ENCODE assay signal across 2 cellular contexts in the genomic region with DNA sequence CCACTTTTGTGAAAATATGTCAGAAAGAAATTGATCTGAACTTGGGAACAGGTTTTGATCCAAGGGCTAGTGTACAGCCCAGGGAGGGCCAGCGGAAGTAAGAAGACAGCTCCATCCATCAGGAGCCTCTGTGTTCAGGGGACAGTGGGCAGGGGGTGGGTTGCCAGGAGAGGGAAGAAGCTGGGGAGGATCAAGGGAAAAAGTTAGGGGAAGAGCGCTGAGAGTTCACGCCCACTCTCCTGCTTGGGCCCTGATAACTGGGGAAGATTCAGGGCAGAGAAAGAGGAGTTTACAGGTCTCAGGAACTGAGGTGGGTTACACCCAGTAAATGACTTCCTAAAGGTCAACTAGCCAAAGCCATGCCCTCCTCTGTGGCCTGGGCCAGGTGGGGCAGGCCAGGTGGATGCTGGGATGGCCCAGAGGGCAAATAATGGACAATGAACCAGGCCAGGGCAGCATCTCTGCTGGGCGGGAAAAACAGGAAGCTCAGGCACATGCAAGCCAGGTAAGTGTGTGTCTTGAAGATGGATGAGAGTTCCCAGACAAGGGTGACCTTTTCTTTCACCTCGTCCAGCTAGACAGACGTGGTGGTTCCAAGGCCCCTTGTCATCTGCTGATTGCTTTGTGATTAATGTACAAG.
TF ChIP-seq lines count a peak whose summit lies in the region.

No MANE protein-coding gene starts in this region.

TF ChIP-seq in HCT116, 20 proteins besides CTCF, POLR2A, EP300 and RAD21:
- no peak for TF ChIP-seq TCF7L2 (IDR thresholded peaks at IDR 0.05; ENCODE audit: borderline replicate concordance, extremely low read depth, insufficient read depth, insufficient read length)
- TF ChIP-seq MAX (IDR thresholded peaks at IDR 0.05), result no peak
TF ChIP-seq in HCT116: peak in this region for 0.

TF ChIP-seq in H1, 55 proteins besides CTCF, POLR2A, EP300 and RAD21:
- TF ChIP-seq CHD1 (IDR thresholded peaks at IDR 0.05; ENCODE audit: low read depth, low read length) (no peak), CBX8 (IDR thresholded peaks at IDR 0.05; ENCODE audit: borderline replicate concordance, low read depth, low read length) (no peak)
